13 cellular contexts compared by ENCODE assay signal in the genomic region with DNA sequence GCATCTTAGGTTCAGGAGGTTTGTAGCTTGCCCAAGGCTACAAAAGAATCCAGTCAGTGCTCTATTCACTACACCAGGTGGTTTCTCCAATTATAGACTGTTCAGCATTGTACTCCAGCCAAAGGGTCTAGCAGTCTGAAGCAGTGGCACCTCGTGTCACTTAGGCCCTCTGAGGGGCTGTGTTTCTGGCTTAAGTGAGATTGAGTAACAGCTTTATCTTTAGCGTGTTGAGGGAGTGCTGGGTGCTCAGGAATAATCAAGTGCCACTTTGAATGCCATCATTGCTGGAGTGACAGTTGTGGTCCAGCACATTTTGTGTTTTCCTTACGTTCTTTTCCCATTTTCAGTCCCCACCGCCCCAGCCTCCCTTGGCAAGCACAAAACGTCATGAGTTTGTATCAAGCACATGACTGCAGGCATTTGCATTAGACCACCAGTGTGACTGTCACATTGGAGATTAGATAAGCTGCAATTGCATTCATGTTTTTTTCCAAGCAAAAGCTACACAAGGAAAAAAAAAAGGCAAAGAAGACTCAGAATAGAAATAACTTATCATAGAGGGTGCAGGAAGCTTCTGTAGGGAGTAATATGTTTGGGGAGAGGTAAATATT. TPM values are rescaled to one million over a fixed set of nuclear protein-coding genes. Genes with fewer than 3 reads are reported as not detected.
DNase-seq lines count a peak whose midpoint lies in the region; ATAC-seq and TF ChIP-seq lines count a peak whose summit lies in the region.
"Had no signal": no experiment of that assay in that cellular context is flagged by ENCODE, and none has a peak within 500 bp of the region (broad histone marks: within the 10 kb centered on the region; RNA-seq: fewer than 3 reads in every experiment).

No MANE protein-coding gene starts in this region.

- H3K27me3 ChIP-seq in dorsolateral prefrontal cortex (no peaks in the 10 kb centered on the region), lung (ENCODE audit: control insufficient read depth, insufficient read depth) (no peaks in the 10 kb centered on the region), upper lobe of right lung (no peaks in the 10 kb centered on the region)

- H3K4me1 ChIP-seq in lung (ENCODE audit: control insufficient read depth in 2 of 2, insufficient read depth in 2 of 2, low read length in 2 of 2), result peaks cover 20 to 33% of the 10 kb centered on the region in 2 donors
- H3K4me1 ChIP-seq in upper lobe of right lung, result peaks cover 48% of the 10 kb centered on the region

- intact Hi-C loops in Right ventricle myocardium inferior (cut with DNase I) (loop anchor here (5.0 kb wide), 1 partner anchor 60 kb away; the partner anchor contains the start of gene FNIP2), cardiac septum (cut with DNase I) (loop anchor here (2.0 kb wide), 1 partner anchor 17 kb away; no protein-coding TSS in a partner anchor), dorsolateral prefrontal cortex (cut with DNase I) (loop anchor here in 1 of 2 donors (10.0 kb wide), 1 partner anchor 63 kb away; the partner anchor contains the start of gene FNIP2), upper lobe of right lung (cut with DNase I) (no loop called here)

- no peak for TF ChIP-seq CTCF in dorsolateral prefrontal cortex (IDR thresholded peaks at IDR 0.05 in 54 of 56, conservative IDR thresholded peaks at IDR 0.05 in 2 of 56; ENCODE audit: low read depth in 1 of 56, partially characterized antibody in 56 of 56)
- TF ChIP-seq CTCF in lung (IDR thresholded peaks at IDR 0.05; ENCODE audit: control extremely low read depth, extremely low read depth), result no peak
- TF ChIP-seq CTCF in upper lobe of right lung (IDR thresholded peaks at IDR 0.05), result no peak

- ATAC-seq in Right ventricle myocardium inferior, result peak; percentile 71
- ATAC-seq in lung (ENCODE audit: insufficient read depth, low FRiP score), result peak; percentile 60
- peak; percentile 72 for ATAC-seq in upper lobe of right lung
- no peak for ATAC-seq in GM21367 (IDR thresholded peaks at IDR 0.05; ENCODE audit: unreplicated experiment)
- ATAC-seq in GM21786 (IDR thresholded peaks at IDR 0.05; ENCODE audit: unreplicated experiment), result no peak
- ATAC-seq: naive thymus-derived CD8-positive, alpha-beta T cell had no signal

- DNase-seq in Right ventricle myocardium inferior (ENCODE audit: missing footprints) (no peak), cardiac septum (ENCODE audit: low spot score) (no peak), dorsolateral prefrontal cortex (no peak), lung (ENCODE audit: low spot score) (peak; percentile 58), upper lobe of right lung (no peak), AG08396 (ENCODE audit: low spot score) (no peak)
- DNase-seq: activated T-cell treated with anti-CD3 and anti-CD28 coated beads, Interleukin-2, amount 50 U/mL, for 48 hours; naive thymus-derived CD8-positive, alpha-beta T cell; NCI-H510A; WERI-Rb-1 had no signal

- H3K36me3 ChIP-seq in lung (ENCODE audit: control insufficient read depth in 2 of 2, insufficient read depth in 2 of 2, low read length in 2 of 2), result peaks cover 0 to 10% of the 10 kb centered on the region in 2 donors
- peaks cover 25% of the 10 kb centered on the region for H3K36me3 ChIP-seq in upper lobe of right lung

- H3K4me3 ChIP-seq in dorsolateral prefrontal cortex (no peak overlapping the region), lung (no peak overlapping the region), upper lobe of right lung (no peak overlapping the region)

- peak overlapping the region in 56 of 59 donors; percentile 1 to 83 (median 56) for H3K27ac ChIP-seq in dorsolateral prefrontal cortex
- H3K27ac ChIP-seq in lung (ENCODE audit: low read depth in 1 of 2, low read length in 1 of 2), result peak overlapping the region; percentile 50 to 70
- peak overlapping the region; percentile 52 for H3K27ac ChIP-seq in upper lobe of right lung
- H3K27ac ChIP-seq: RWPE1, WERI-Rb-1 had no signal

- 52 to 64% methylated on average over 5 of the region's 5 CpGs for whole genome bisulfite sequencing in lung, 2 donors

- no peaks in the 10 kb centered on the region for H3K9me3 ChIP-seq in lung (ENCODE audit: control insufficient read depth in 2 of 2, insufficient read depth in 1 of 2, low read length in 1 of 2)
- no peaks in the 10 kb centered on the region for H3K9me3 ChIP-seq in upper lobe of right lung

RNA-seq across cellular contexts. Expression of gene FNIP2, which starts 58.8 kb away (rescaled TPM):
- 46.2 TPM for total RNA-seq in Right ventricle myocardium inferior
- total RNA-seq in cardiac septum, result 38.5 TPM
- 10 to 100 TPM; 38.5 to 72.7 (median 57.8) TPM for total RNA-seq in dorsolateral prefrontal cortex
- 100 to 1,000 TPM in 1 of 2 donors, 10 to 100 TPM in 1; 57.4 to 150 TPM for total RNA-seq in lung
- 10 to 100 TPM; 12.1 to 31.7 TPM for polyA plus RNA-seq in lung
- total RNA-seq in upper lobe of right lung, result 98.4 TPM

Comparison
In these comparisons a context has a peak if more than half of its experiments do, and no peak if none do; other contexts are left out.
1. ATAC-seq: peak in Right ventricle myocardium inferior (single experiment), lung (single experiment) and upper lobe of right lung (single experiment); none in GM21367 (single experiment) and GM21786 (single experiment).
2. Peak in every context shown above with its lines, with median percentiles within 50 percentile points of each other: H3K27ac ChIP-seq.